Comparison of ENCODE assay signal across 14 cellular contexts in genomic region chr5:8913522-8913921, GRCh38.
"Had no signal": no experiment of that assay in that cellular context is flagged by ENCODE, and none has a peak within 500 bp of the region (broad histone marks: within the 10 kb centered on the region; RNA-seq: fewer than 3 reads in every experiment).

No MANE protein-coding gene starts in this region.

- H3K36me3 ChIP-seq: esophagus muscularis mucosa, ovary, right lobe of liver, suprapubic skin, transverse colon, uterus had no signal

- H3K4me3 ChIP-seq: esophagus muscularis mucosa, ovary, right lobe of liver, smooth muscle cell, suprapubic skin, transverse colon, uterus had no signal

- H3K27ac ChIP-seq: esophagus muscularis mucosa, ovary, right lobe of liver, suprapubic skin, transverse colon, uterus had no signal

- FAIRE-seq: endothelial cell of umbilical vein had no signal

- DNase-seq: activated CD4-positive, alpha-beta memory T cell treated with anti-CD3 and anti-CD28 coated beads for 36 hours; effector memory CD4-positive, alpha-beta T cell; mesendoderm; naive thymus-derived CD8-positive, alpha-beta T cell; ovary; right lobe of liver; stimulated activated CD4-positive, alpha-beta T cell treated with anti-CD3 and anti-CD28 coated beads, Interleukin-4, amount 100 ng/mL, for 1 hour; stimulated activated naive CD8-positive, alpha-beta T cell treated with anti-CD3 and anti-CD28 coated beads, Interleukin-15, amount 100 ng/mL, for 72 hours; transverse colon; uterus had no signal

- ATAC-seq: naive thymus-derived CD8-positive, alpha-beta T cell; right lobe of liver; stimulated activated naive CD8-positive, alpha-beta T cell treated with anti-CD3 and anti-CD28 coated beads, Interleukin-15, amount 100 ng/mL, for 72 hours had no signal

- H3K9me3 ChIP-seq: esophagus muscularis mucosa, ovary, right lobe of liver, suprapubic skin, transverse colon, uterus had no signal

- H3K27me3 ChIP-seq: esophagus muscularis mucosa, ovary, right lobe of liver, suprapubic skin, transverse colon, uterus had no signal

- H3K4me1 ChIP-seq: esophagus muscularis mucosa, right lobe of liver, suprapubic skin, transverse colon, uterus had no signal

- H3K4me2 ChIP-seq: smooth muscle cell had no signal
